25 cellular contexts compared by ENCODE assay signal in the genomic region with DNA sequence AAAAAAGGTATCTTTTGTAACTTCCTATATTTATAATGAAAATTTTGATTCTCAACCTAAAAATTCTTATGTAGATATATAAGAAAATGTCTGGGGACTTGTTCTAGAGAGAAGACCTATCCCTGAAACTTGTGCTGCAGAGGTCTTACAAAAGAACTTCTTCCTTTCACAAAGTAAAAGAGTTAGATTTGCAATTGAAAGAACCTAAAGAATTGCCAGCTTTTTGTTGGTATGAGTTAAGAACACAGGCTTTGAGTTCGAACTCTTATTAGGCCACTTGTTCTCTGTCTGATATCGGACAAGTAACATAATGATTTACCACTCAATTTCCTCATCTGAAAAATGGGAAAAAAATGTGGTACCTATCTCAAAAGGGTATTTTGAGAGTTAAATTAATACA.
A peak's percentile ranks its signal among the peaks of the same experiment; 100 is the strongest.
DNase-seq lines count a peak whose midpoint lies in the region; ATAC-seq, FAIRE-seq and TF ChIP-seq lines count a peak whose summit lies in the region.
"Had no signal": no experiment of that assay in that cellular context is flagged by ENCODE, and none has a peak within 500 bp of the region (broad histone marks: within the 10 kb centered on the region; RNA-seq: fewer than 3 reads in every experiment).

No MANE protein-coding gene starts in this region.

- peak; percentile 32 for FAIRE-seq in H1 (lab: Jason Lieb, UNC)
- FAIRE-seq: A549, GM12891, GM18507 had no signal

- POLR2A ChIA-PET in H1 (lab: Charles Lee; ENCODE audit: partially characterized antibody): no interaction called here

- WGBS in H1 (ENCODE audit: extremely low coverage in 1 of 2, insufficient coverage in 1 of 2, insufficient read length in 1 of 2, insufficient replicate concordance in 2 of 2, low coverage in 1 of 2, low lambda C conversion rate in 2 of 2, missing lambda C conversion rate in 1 of 2), 2 experiments: 25% methylated on average over 2 of the region's 2 CpGs; no CpG with 5 or more reads in 1 of the 2 experiments
- WGBS in smooth muscle cell (ENCODE audit: low lambda C conversion rate): 63% methylated on average over 2 of the region's 2 CpGs
- WGBS in esophagus squamous epithelium, 2 donors: 78 to 80% methylated on average over 2 of the region's 2 CpGs

- no peaks in the 10 kb centered on the region for H3K9me3 Mint-ChIP-seq in activated T-helper 1 cell treated with anti-CD3 and anti-CD28 coated beads, Interleukin-12 subunit alpha, Interleukin-12 subunit beta, Interleukin-2, Interleukin-4 antibody, amounts not matched to agents 30 ng/mL and 10 ng/mL and 1 ng/mL, durations not matched to agents 14 hours and 24 hours and 36 hours
- H3K9me3 Mint-ChIP-seq: CD4-positive, alpha-beta T cell had no signal

- no peak overlapping the region for H3K27ac Mint-ChIP-seq in activated T-helper 1 cell treated with anti-CD3 and anti-CD28 coated beads, Interleukin-12 subunit alpha, Interleukin-12 subunit beta, Interleukin-2, Interleukin-4 antibody, amounts not matched to agents 30 ng/mL and 10 ng/mL and 1 ng/mL, durations not matched to agents 14 hours and 24 hours and 36 hours
- H3K27ac Mint-ChIP-seq: CD14-positive monocyte; CD4-positive, alpha-beta T cell had no signal

- H3K9me3 ChIP-seq in HUES48 (ENCODE audit: control insufficient read depth, insufficient read depth, low read length) (no peaks in the 10 kb centered on the region), H1 (ENCODE audit: insufficient read depth in 2 of 2, low read depth in 1 of 2, low read length in 1 of 2) (no peaks in the 10 kb centered on the region), iPS-20b (ENCODE audit: insufficient read depth, low read depth, low read length) (no peaks in the 10 kb centered on the region), smooth muscle cell (replicated peaks; ENCODE audit: low read depth) (no peaks in the 10 kb centered on the region), esophagus squamous epithelium (no peaks in the 10 kb centered on the region)
- H3K9me3 ChIP-seq: A549; BE2C; BLaER1 treated with 17β-estradiol and CSF1 and Interleukin-3, amounts not matched to agents 10 nM and 100 nM had no signal

- TF ChIP-seq EP300 in H1 (IDR thresholded peaks at IDR 0.05; ENCODE audit: borderline replicate concordance in 1 of 2, low read depth in 2 of 2, low read length in 2 of 2): no peak

- no peaks in the 10 kb centered on the region for H3K27me3 ChIP-seq in HUES48 (ENCODE audit: control insufficient read depth, insufficient read depth, low read length)
- no peaks in the 10 kb centered on the region for H3K27me3 ChIP-seq in H1 (replicated peaks in 1 of 4; ENCODE audit: control insufficient read depth in 3 of 4, extremely low read depth in 1 of 4, insufficient read depth in 3 of 4, low read length in 3 of 4)
- no peaks in the 10 kb centered on the region for H3K27me3 ChIP-seq in iPS-20b (ENCODE audit: insufficient read depth, low read length)
- no peaks in the 10 kb centered on the region for H3K27me3 ChIP-seq in smooth muscle cell (ENCODE audit: low read depth)
- H3K27me3 ChIP-seq in esophagus squamous epithelium: no peaks in the 10 kb centered on the region
- H3K27me3 ChIP-seq: BE2C; BLaER1 treated with 17β-estradiol and CSF1 and Interleukin-3, amounts not matched to agents 10 nM and 100 nM had no signal

- H2BK20ac ChIP-seq in H1 (ENCODE audit: low read length): no peak overlapping the region

- H3K4me2 ChIP-seq in H1 (ENCODE audit: insufficient read depth in 1 of 2, low read depth in 2 of 2, low read length in 2 of 2) (no peak overlapping the region), smooth muscle cell (no peak overlapping the region)
- H3K4me2 ChIP-seq: A549; BLaER1 treated with 17β-estradiol and CSF1 and Interleukin-3, amounts not matched to agents 10 nM and 100 nM had no signal

- H2BK120ac ChIP-seq in H1 (replicated peaks; ENCODE audit: low read depth, low read length): no peak overlapping the region

- no peaks in the 10 kb centered on the region for H3K36me3 Mint-ChIP-seq in activated T-helper 1 cell treated with anti-CD3 and anti-CD28 coated beads, Interleukin-12 subunit alpha, Interleukin-12 subunit beta, Interleukin-2, Interleukin-4 antibody, amounts not matched to agents 30 ng/mL and 10 ng/mL and 1 ng/mL, durations not matched to agents 14 hours and 24 hours and 36 hours (ENCODE audit: low read depth)
- H3K36me3 Mint-ChIP-seq: CD14-positive monocyte had no signal

- H4K20me1 ChIP-seq in H1 (replicated peaks in 1 of 2; ENCODE audit: control insufficient read depth in 1 of 2, insufficient read depth in 2 of 2, low read length in 2 of 2) (no peaks in the 10 kb centered on the region), smooth muscle cell (ENCODE audit: low read depth) (no peaks in the 10 kb centered on the region)
- H4K20me1 ChIP-seq: BLaER1 treated with 17β-estradiol and CSF1 and Interleukin-3, amounts not matched to agents 10 nM and 100 nM had no signal

- H2AK5ac ChIP-seq in H1 (ENCODE audit: low read depth, low read length): no peak overlapping the region

- H3K23me2 ChIP-seq in H1 (ENCODE audit: low read depth, low read length): no peaks in the 10 kb centered on the region; the same call in 1 of the 2 replicates

- no peak for TF ChIP-seq POLR2A in H1 (IDR thresholded peaks at IDR 0.05; ENCODE audit: control extremely low read depth in 1 of 2, low read depth in 2 of 2, low read length in 2 of 2)
- no peak for TF ChIP-seq POLR2A in esophagus squamous epithelium (IDR thresholded peaks at IDR 0.05)

- H3K79me1 ChIP-seq in H1 (ENCODE audit: low read depth, low read length): no peaks in the 10 kb centered on the region

- intact Hi-C loops in activated T-helper 1 cell treated with anti-CD3 and anti-CD28 coated beads, Interleukin-12 subunit alpha, Interleukin-12 subunit beta, Interleukin-2, Interleukin-4 antibody, amounts not matched to agents 30 ng/mL and 10 ng/mL and 1 ng/mL, durations not matched to agents 14 hours and 24 hours and 36 hours (cut with micrococcal nuclease): no loop called here
- intact Hi-C loops in esophagus squamous epithelium (cut with DNase I): no loop called here

- H3K4me1 ChIP-seq in HUES48 (ENCODE audit: control insufficient read depth, insufficient read depth, low read length): peaks cover 62% of the 10 kb centered on the region
- H3K4me1 ChIP-seq in H1 (replicated peaks in 1 of 4; ENCODE audit: control insufficient read depth in 3 of 4, insufficient read depth in 4 of 4, low read length in 3 of 4): peaks cover 0 to 17% (median 4%) of the 10 kb centered on the region in 4 experiments; a peak in 4 of 7 replicates
- peaks cover 45% of the 10 kb centered on the region for H3K4me1 ChIP-seq in iPS-20b (ENCODE audit: insufficient read depth, low read length)
- peaks cover 15% of the 10 kb centered on the region for H3K4me1 ChIP-seq in smooth muscle cell (ENCODE audit: low read depth)
- peaks cover 0 to 30% (median 0%) of the 10 kb centered on the region in 3 donors for H3K4me1 ChIP-seq in esophagus squamous epithelium
- H3K4me1 ChIP-seq: A549; BE2C; BLaER1 treated with 17β-estradiol and CSF1 and Interleukin-3, amounts not matched to agents 10 nM and 100 nM had no signal

- no peaks in the 10 kb centered on the region for H3F3A ChIP-seq in smooth muscle cell (ENCODE audit: low read depth)

- H3K23ac ChIP-seq in H1 (ENCODE audit: insufficient read length): no peak overlapping the region

- peaks cover 4% of the 10 kb centered on the region for H3K27me3 Mint-ChIP-seq in activated T-helper 1 cell treated with anti-CD3 and anti-CD28 coated beads, Interleukin-12 subunit alpha, Interleukin-12 subunit beta, Interleukin-2, Interleukin-4 antibody, amounts not matched to agents 30 ng/mL and 10 ng/mL and 1 ng/mL, durations not matched to agents 14 hours and 24 hours and 36 hours (ENCODE audit: insufficient read depth)

- DNase-seq in H1 (ENCODE audit: low read depth in 1 of 2, low spot score in 2 of 2) (no peak), smooth muscle cell (lab: John Stamatoyannopoulos, UW; ENCODE audit: unreplicated experiment) (no peak), esophagus squamous epithelium (lab: John Stamatoyannopoulos, UW) (no peak)
- DNase-seq in activated T-helper 1 cell treated with anti-CD3 and anti-CD28 coated beads, Interleukin-12 subunit alpha, Interleukin-12 subunit beta, Interleukin-2, Interleukin-4 antibody, amounts not matched to agents 30 ng/mL and 10 ng/mL and 1 ng/mL, durations not matched to agents 14 hours and 24 hours and 36 hours (ENCODE audit: low spot score): no peak
- DNase-seq: 8988T; ACHN; AML-193; BE2C; Calu3; CD4-positive, alpha-beta T cell; COR-L47; DMS53; DMS79 treated with DMSO at 0.1 percent for 48 hours; GF-D8; GOT3; H7; HCEC 1CT had no signal

- no peak overlapping the region for H4K5ac ChIP-seq in H1 (ENCODE audit: insufficient read length, low read depth, low read length)

- no peak for TF ChIP-seq RAD21 in H1 (IDR thresholded peaks at IDR 0.05 in 1 of 2, conservative IDR thresholded peaks at IDR 0.05 in 1 of 2; ENCODE audit: low read depth in 2 of 2, low read length in 2 of 2)

- ATAC-seq in HG02623 (IDR thresholded peaks at IDR 0.05; ENCODE audit: unreplicated experiment): no peak
- ATAC-seq: A549 had no signal

- peak overlapping the region; percentile 36; the same call in 1 of the 2 replicates for H3K4me3 ChIP-seq in HUES48 (ENCODE audit: low read depth, low read length)
- peak overlapping the region in 1 of 4 experiments; percentile 33; a peak in 1 of 8 replicates for H3K4me3 ChIP-seq in H1 (ENCODE audit: extremely low read depth in 1 of 4, insufficient read depth in 2 of 4, low read depth in 3 of 4, low read length in 4 of 4)
- H3K4me3 ChIP-seq in iPS-20b (ENCODE audit: low read length): peak overlapping the region; percentile 41
- H3K4me3 ChIP-seq in smooth muscle cell: no peak overlapping the region
- H3K4me3 ChIP-seq in esophagus squamous epithelium: no peak overlapping the region
- H3K4me3 ChIP-seq: A549; BLaER1 treated with 17β-estradiol and CSF1 and Interleukin-3, amounts not matched to agents 10 nM and 100 nM had no signal

- no peak overlapping the region for H3K4ac ChIP-seq in H1 (replicated peaks; ENCODE audit: insufficient read length, low read depth, low read length)

- H2AFZ ChIP-seq in H1 (ENCODE audit: low read length) (no peak overlapping the region), smooth muscle cell (ENCODE audit: low read depth) (peak overlapping the region; percentile 4)

- H3K4me3 Mint-ChIP-seq in activated T-helper 1 cell treated with anti-CD3 and anti-CD28 coated beads, Interleukin-12 subunit alpha, Interleukin-12 subunit beta, Interleukin-2, Interleukin-4 antibody, amounts not matched to agents 30 ng/mL and 10 ng/mL and 1 ng/mL, durations not matched to agents 14 hours and 24 hours and 36 hours: no peak overlapping the region
- H3K4me3 Mint-ChIP-seq: CD14-positive monocyte; CD4-positive, alpha-beta T cell had no signal

- H4K8ac ChIP-seq in H1 (ENCODE audit: extremely low read depth, insufficient read depth, low read length): no peak overlapping the region

- CTCF ChIA-PET in H1 (lab: Charles Lee; ENCODE audit: partially characterized antibody): interaction anchor here (0.9 kb wide), 1 partner anchor 600 kb away, joined by 3 read pairs; no protein-coding TSS in a partner anchor

- H3K9ac ChIP-seq in HUES48 (ENCODE audit: low read depth, low read length) (no peak overlapping the region), H1 (replicated peaks in 1 of 4; ENCODE audit: extremely low read depth in 1 of 4, low read depth in 3 of 4, low read length in 3 of 4) (no peak overlapping the region), iPS-20b (ENCODE audit: low read depth, low read length) (no peak overlapping the region), smooth muscle cell (ENCODE audit: low read depth) (no peak overlapping the region)
- H3K9ac ChIP-seq: BLaER1 treated with 17β-estradiol and CSF1 and Interleukin-3, amounts not matched to agents 10 nM and 100 nM had no signal

- no peak for TF ChIP-seq CTCF in H1 (IDR thresholded peaks at IDR 0.05; ENCODE audit: control extremely low read depth in 1 of 3, insufficient read depth in 1 of 3, low read depth in 1 of 3, low read length in 3 of 3)
- no peak for TF ChIP-seq CTCF in smooth muscle cell (IDR thresholded peaks at IDR 0.05; ENCODE audit: borderline replicate concordance, insufficient read depth, poor library complexity, severe bottlenecking)
- no peak for TF ChIP-seq CTCF in esophagus squamous epithelium (IDR thresholded peaks at IDR 0.05)

- no peak overlapping the region for H3K18ac ChIP-seq in H1 (ENCODE audit: extremely low read depth, low read length)

- no peak overlapping the region for H2BK15ac ChIP-seq in H1 (ENCODE audit: low read length)

- peak overlapping the region; percentile 70 for H3K27ac ChIP-seq in HUES48 (ENCODE audit: low read depth, low read length)
- H3K27ac ChIP-seq in H1 (ENCODE audit: low read depth, low read length): no peak overlapping the region
- H3K27ac ChIP-seq in iPS-20b (ENCODE audit: low read length): no peak overlapping the region
- no peak overlapping the region for H3K27ac ChIP-seq in smooth muscle cell (ENCODE audit: low read depth)
- no peak overlapping the region for H3K27ac ChIP-seq in esophagus squamous epithelium
- H3K27ac ChIP-seq: A549; BLaER1 treated with 17β-estradiol and CSF1 and Interleukin-3, amounts not matched to agents 10 nM and 100 nM had no signal

- H3K36me3 ChIP-seq in HUES48 (ENCODE audit: control insufficient read depth, insufficient read depth, low read length) (no peaks in the 10 kb centered on the region), H1 (ENCODE audit: control insufficient read depth in 2 of 4, insufficient read depth in 4 of 4, low read length in 3 of 4) (no peaks in the 10 kb centered on the region), iPS-20b (ENCODE audit: insufficient read depth, low read depth, low read length) (no peaks in the 10 kb centered on the region), smooth muscle cell (ENCODE audit: low read depth) (no peaks in the 10 kb centered on the region), esophagus squamous epithelium (no peaks in the 10 kb centered on the region)
- H3K36me3 ChIP-seq: BE2C; BLaER1 treated with 17β-estradiol and CSF1 and Interleukin-3, amounts not matched to agents 10 nM and 100 nM had no signal

- no peak overlapping the region for H3K14ac ChIP-seq in H1 (ENCODE audit: insufficient read length)

- H3K79me2 ChIP-seq in H1 (ENCODE audit: control insufficient read depth in 1 of 2, insufficient read depth in 2 of 2, low read length in 2 of 2) (no peaks in the 10 kb centered on the region), smooth muscle cell (ENCODE audit: low read depth) (no peaks in the 10 kb centered on the region)

- H3K4me1 Mint-ChIP-seq in activated T-helper 1 cell treated with anti-CD3 and anti-CD28 coated beads, Interleukin-12 subunit alpha, Interleukin-12 subunit beta, Interleukin-2, Interleukin-4 antibody, amounts not matched to agents 30 ng/mL and 10 ng/mL and 1 ng/mL, durations not matched to agents 14 hours and 24 hours and 36 hours (ENCODE audit: low read depth): no peaks in the 10 kb centered on the region
- H3K4me1 Mint-ChIP-seq: CD14-positive monocyte had no signal

- no peak overlapping the region for H3K56ac ChIP-seq in H1 (replicated peaks; ENCODE audit: insufficient read length, low read depth, low read length)

- H2BK5ac ChIP-seq in H1 (ENCODE audit: low read depth, low read length): no peak overlapping the region

- H4K91ac ChIP-seq in H1 (replicated peaks; ENCODE audit: insufficient read length, low read length): no peak overlapping the region

- H2BK12ac ChIP-seq in H1 (ENCODE audit: low read depth, low read length): no peak overlapping the region

Comparison
In these comparisons a context has a peak if more than half of its experiments do, and no peak if none do; other contexts are left out.
1. H3K4me3 ChIP-seq: peak in HUES48 (single experiment) and iPS-20b (single experiment); none in smooth muscle cell (single experiment) and esophagus squamous epithelium (0 of 4).